14 cellular contexts compared by ENCODE assay signal in the genomic region with DNA sequence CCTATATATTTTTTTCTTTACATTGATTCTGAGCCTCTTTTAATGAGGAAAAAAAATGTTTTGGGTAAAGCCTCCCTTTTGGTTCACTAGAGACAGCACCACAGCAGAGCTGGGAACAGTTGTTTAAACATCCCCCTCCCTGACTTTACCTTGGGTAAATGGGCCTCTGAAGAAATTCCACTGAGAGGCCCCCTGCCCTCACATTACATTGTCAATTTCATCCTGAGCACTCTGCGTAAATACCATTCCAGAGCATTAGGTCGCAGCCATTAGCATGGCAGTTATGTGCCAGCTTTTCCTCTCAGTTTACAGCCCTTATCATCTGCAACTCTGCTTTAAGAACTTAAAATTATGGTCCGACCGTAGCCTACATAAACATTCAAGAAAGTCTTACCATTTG.
DNase-seq lines count a peak whose midpoint lies in the region; ATAC-seq, FAIRE-seq and TF ChIP-seq lines count a peak whose summit lies in the region.
"Had no signal": no experiment of that assay in that cellular context is flagged by ENCODE, and none has a peak within 500 bp of the region (broad histone marks: within the 10 kb centered on the region; RNA-seq: fewer than 3 reads in every experiment).

No MANE protein-coding gene starts in this region.

- no peak overlapping the region for H2AK5ac ChIP-seq in IMR-90 (ENCODE audit: low read depth, low read length)
- no peak overlapping the region for H2AK5ac ChIP-seq in H1 (ENCODE audit: low read depth, low read length)
- no peak overlapping the region for H2AK5ac ChIP-seq in mesendoderm (ENCODE audit: low read length)
- no peak overlapping the region for H2AK5ac ChIP-seq in neuronal stem cell (ENCODE audit: low read depth, low read length)

- H3K56ac ChIP-seq in IMR-90 (ENCODE audit: extremely low read depth, insufficient read depth, low read length) (no peak overlapping the region), H1 (replicated peaks; ENCODE audit: insufficient read length, low read depth, low read length) (no peak overlapping the region), mesendoderm (ENCODE audit: low read length) (no peak overlapping the region)

- H3K18ac ChIP-seq in IMR-90 (ENCODE audit: low read depth, low read length) = no peak overlapping the region
- H3K18ac ChIP-seq in H1 (ENCODE audit: extremely low read depth, low read length) = no peak overlapping the region
- no peak overlapping the region for H3K18ac ChIP-seq in mesendoderm (ENCODE audit: low read length)
- H3K18ac ChIP-seq in neuronal stem cell (ENCODE audit: low read length) = no peak overlapping the region

- H3K9ac ChIP-seq in IMR-90 (ENCODE audit: low read depth, low read length) (no peak overlapping the region), H1 (replicated peaks in 1 of 4; ENCODE audit: extremely low read depth in 1 of 4, low read depth in 3 of 4, low read length in 3 of 4) (no peak overlapping the region), mesendoderm (ENCODE audit: low read length) (no peak overlapping the region), neuronal stem cell (ENCODE audit: low read depth, low read length, poor library complexity) (no peak overlapping the region)

- H3K9me3 ChIP-seq in IMR-90 (ENCODE audit: control insufficient read depth, insufficient read depth, low read length) = peaks cover 1% of the 10 kb centered on the region
- H3K9me3 ChIP-seq in H1 (ENCODE audit: insufficient read depth in 2 of 2, low read depth in 1 of 2, low read length in 1 of 2) = no peaks in the 10 kb centered on the region
- H3K9me3 ChIP-seq in neuronal stem cell (replicated peaks in 1 of 2; ENCODE audit: control insufficient read depth in 2 of 2, insufficient read depth in 1 of 2, low read depth in 1 of 2, low read length in 2 of 2) = no peaks in the 10 kb centered on the region
- H3K9me3 ChIP-seq: HAP-1 had no signal

- CTCF ChIA-PET in IMR-90 (lab: Yijun Ruan, JAX) (no interaction called here), H1 (lab: Charles Lee; ENCODE audit: partially characterized antibody) (interaction anchor here (0.9 to 2.2 kb wide), 8 partner anchors 9 to 148 kb away, joined by 3 to 10 read pairs (median 4); no protein-coding TSS in a partner anchor)

- no peak overlapping the region for H2BK12ac ChIP-seq in H1 (ENCODE audit: low read depth, low read length)
- no peak overlapping the region for H2BK12ac ChIP-seq in neuronal stem cell (ENCODE audit: low read length)

- TF ChIP-seq POLR2A in IMR-90 (IDR thresholded peaks at IDR 0.05; ENCODE audit: low read depth, low read length) = no peak
- TF ChIP-seq POLR2A in H1 (IDR thresholded peaks at IDR 0.05; ENCODE audit: control extremely low read depth in 1 of 2, low read depth in 2 of 2, low read length in 2 of 2) = no peak

- in situ Hi-C loops in IMR-90 (cut with MboI; ENCODE audit: low sequenced_read_pairs) = no loop called here
- in situ Hi-C loops in brain microvascular endothelial cell (cut with HindIII; ENCODE audit: low pct_ligation_motif_present, low sequenced_read_pairs) = no loop called here

- H2AK9ac ChIP-seq in IMR-90 (replicated peaks; ENCODE audit: low read depth, low read length, poor library complexity) = no peak overlapping the region

- no peak for TF ChIP-seq CTCF in IMR-90 (conservative IDR thresholded peaks at IDR 0.05; ENCODE audit: low read depth, low read length)
- no peak for TF ChIP-seq CTCF in H1 (IDR thresholded peaks at IDR 0.05; ENCODE audit: control extremely low read depth in 1 of 3, insufficient read depth in 1 of 3, low read depth in 1 of 3, low read length in 3 of 3)
- no peak for TF ChIP-seq CTCF in brain microvascular endothelial cell (IDR thresholded peaks at IDR 0.05; ENCODE audit: low read depth, low read length, missing control alignments)

- peak overlapping the region; percentile 10 for H2AFZ ChIP-seq in IMR-90 (replicated peaks; ENCODE audit: low read length, poor library complexity)
- no peak overlapping the region for H2AFZ ChIP-seq in H1 (ENCODE audit: low read length)
- no peak overlapping the region for H2AFZ ChIP-seq in neuronal stem cell (ENCODE audit: low read length)

- H2BK5ac ChIP-seq in IMR-90 (ENCODE audit: low read depth, low read length, poor library complexity, severe bottlenecking) (no peak overlapping the region), H1 (ENCODE audit: low read depth, low read length) (no peak overlapping the region; the same call in 1 of the 2 replicates), mesendoderm (ENCODE audit: low read length) (no peak overlapping the region), neuronal stem cell (ENCODE audit: low read length) (no peak overlapping the region)

- no peaks in the 10 kb centered on the region for H3K23me2 ChIP-seq in H1 (ENCODE audit: low read depth, low read length)

- H4K5ac ChIP-seq in IMR-90 (ENCODE audit: low read depth, low read length) (no peak overlapping the region), H1 (ENCODE audit: insufficient read length, low read depth, low read length) (no peak overlapping the region), mesendoderm (ENCODE audit: low read length) (no peak overlapping the region)

- H4K20me1 ChIP-seq in IMR-90 (ENCODE audit: insufficient read depth, low read length) = no peaks in the 10 kb centered on the region
- no peaks in the 10 kb centered on the region for H4K20me1 ChIP-seq in H1 (replicated peaks in 1 of 2; ENCODE audit: control insufficient read depth in 1 of 2, insufficient read depth in 2 of 2, low read length in 2 of 2)

- H2BK20ac ChIP-seq in IMR-90 (ENCODE audit: low read depth, low read length) = no peak overlapping the region
- no peak overlapping the region for H2BK20ac ChIP-seq in H1 (ENCODE audit: low read length)

- H3K79me2 ChIP-seq in H1 (ENCODE audit: control insufficient read depth in 1 of 2, insufficient read depth in 2 of 2, low read length in 2 of 2) (no peaks in the 10 kb centered on the region), mesendoderm (ENCODE audit: control insufficient read depth, insufficient read depth, low read length) (no peaks in the 10 kb centered on the region)

- no peaks in the 10 kb centered on the region for H3K9me1 ChIP-seq in IMR-90 (ENCODE audit: insufficient read depth, low read length)

- no peaks in the 10 kb centered on the region for H3K36me3 ChIP-seq in IMR-90 (ENCODE audit: control insufficient read depth, insufficient read depth, low read length)
- H3K36me3 ChIP-seq in H1 (ENCODE audit: control insufficient read depth in 2 of 4, insufficient read depth in 4 of 4, low read length in 3 of 4) = no peaks in the 10 kb centered on the region
- H3K36me3 ChIP-seq in mesendoderm (ENCODE audit: control insufficient read depth, insufficient read depth, low read length) = no peaks in the 10 kb centered on the region
- no peaks in the 10 kb centered on the region for H3K36me3 ChIP-seq in neuronal stem cell (replicated peaks in 1 of 2; ENCODE audit: control insufficient read depth in 2 of 2, insufficient read depth in 2 of 2, low read length in 2 of 2)
- no peaks in the 10 kb centered on the region for H3K36me3 ChIP-seq in brain microvascular endothelial cell (replicated peaks)
- H3K36me3 ChIP-seq: HAP-1 had no signal

- no peak overlapping the region for H3K23ac ChIP-seq in IMR-90 (ENCODE audit: low read depth, low read length)
- H3K23ac ChIP-seq in H1 (ENCODE audit: insufficient read length) = no peak overlapping the region
- H3K23ac ChIP-seq in mesendoderm (ENCODE audit: low read length) = no peak overlapping the region
- H3K23ac ChIP-seq in neuronal stem cell (ENCODE audit: low read depth, low read length, poor library complexity) = no peak overlapping the region

- no peak overlapping the region for H2BK120ac ChIP-seq in IMR-90 (ENCODE audit: low read depth, low read length)
- peak overlapping the region; percentile 12 for H2BK120ac ChIP-seq in H1 (replicated peaks; ENCODE audit: low read depth, low read length)
- H2BK120ac ChIP-seq in mesendoderm (ENCODE audit: low read depth, low read length) = no peak overlapping the region
- no peak overlapping the region for H2BK120ac ChIP-seq in neuronal stem cell (ENCODE audit: low read depth, low read length)

- H3K4ac ChIP-seq in IMR-90 (ENCODE audit: low read depth, low read length) (no peak overlapping the region), H1 (replicated peaks; ENCODE audit: insufficient read length, low read depth, low read length) (no peak overlapping the region), mesendoderm (ENCODE audit: low read depth, low read length) (no peak overlapping the region), neuronal stem cell (ENCODE audit: low read length) (no peak overlapping the region)

- H3K4me3 ChIP-seq in IMR-90 (ENCODE audit: insufficient read depth, low read depth, low read length) = no peak overlapping the region
- H3K4me3 ChIP-seq in H1 (ENCODE audit: extremely low read depth in 1 of 4, insufficient read depth in 2 of 4, low read depth in 3 of 4, low read length in 4 of 4) = no peak overlapping the region
- H3K4me3 ChIP-seq in mesendoderm (ENCODE audit: low read length) = no peak overlapping the region
- no peak overlapping the region for H3K4me3 ChIP-seq in neuronal stem cell (ENCODE audit: low read length in 2 of 2)
- H3K4me3 ChIP-seq in brain microvascular endothelial cell (ENCODE audit: low read depth, low read length) = no peak overlapping the region
- H3K4me3 ChIP-seq: HAP-1 had no signal

- WGBS in IMR-90 (ENCODE audit: extremely low coverage in 2 of 2, insufficient read length in 1 of 2), 2 experiments = 29% methylated on average over 2 of the region's 4 CpGs; no CpG with 5 or more reads in 1 of the 2 experiments
- 86% methylated on average over 4 of the region's 4 CpGs; no CpG with 5 or more reads in 1 of the 2 experiments for WGBS in H1 (ENCODE audit: extremely low coverage in 1 of 2, insufficient coverage in 1 of 2, insufficient read length in 1 of 2, insufficient replicate concordance in 2 of 2, low coverage in 1 of 2, low lambda C conversion rate in 2 of 2, missing lambda C conversion rate in 1 of 2), 2 experiments
- no CpG with 5 or more reads among the region's 4 CpGs for WGBS in mesendoderm (ENCODE audit: extremely low coverage, insufficient coverage, low lambda C conversion rate)
- no CpG with 5 or more reads among the region's 4 CpGs for WGBS in neuronal stem cell (ENCODE audit: extremely low coverage in 2 of 2, insufficient read length in 2 of 2, insufficient replicate concordance in 1 of 2), 2 donors

- H3K27me3 ChIP-seq in IMR-90 (ENCODE audit: control insufficient read depth, insufficient read depth, low read length) (no peaks in the 10 kb centered on the region), H1 (replicated peaks in 1 of 4; ENCODE audit: control insufficient read depth in 3 of 4, extremely low read depth in 1 of 4, insufficient read depth in 3 of 4, low read length in 3 of 4) (no peaks in the 10 kb centered on the region), mesendoderm (ENCODE audit: insufficient read depth, low read length, poor library complexity) (no peaks in the 10 kb centered on the region), neuronal stem cell (ENCODE audit: control insufficient read depth in 3 of 3, insufficient read depth in 3 of 3, low read depth in 1 of 3, low read length in 3 of 3) (no peaks in the 10 kb centered on the region), brain microvascular endothelial cell (replicated peaks) (no peaks in the 10 kb centered on the region)

- H4K91ac ChIP-seq in IMR-90 (ENCODE audit: insufficient read depth, low read depth, low read length) = no peak overlapping the region
- H4K91ac ChIP-seq in H1 (replicated peaks; ENCODE audit: insufficient read length, low read length) = no peak overlapping the region
- H4K91ac ChIP-seq in neuronal stem cell (ENCODE audit: low read depth, low read length, poor library complexity) = no peak overlapping the region

- BruUV-seq in IMR-90 (replicated peaks; lab: Mats Ljungman, UMichigan) = no TSS peak

- POLR2A ChIA-PET in IMR-90 (lab: Charles Lee; ENCODE audit: unreplicated experiment) = no interaction called here
- POLR2A ChIA-PET in H1 (lab: Charles Lee; ENCODE audit: partially characterized antibody) = interaction anchor here (0.9 kb wide), 1 partner anchor 11 kb away, joined by 3 read pairs; no protein-coding TSS in a partner anchor

- dilution Hi-C loops in IMR-90 (cut with HindIII; ENCODE audit: low sequenced_read_pairs, unreplicated experiment) = no loop called here

- intact Hi-C loops in IMR-90 (cut with micrococcal nuclease) = no loop called here

- DNase-seq in IMR-90 (no peak), H1 (ENCODE audit: low read depth in 1 of 2, low spot score in 2 of 2) (no peak), mesendoderm (peak; percentile 31), neuronal stem cell (ENCODE audit: low spot score) (no peak), brain microvascular endothelial cell (no peak)
- no peak for DNase-seq in activated CD4-positive, alpha-beta T cell treated with anti-CD3 and anti-CD28 coated beads, Interleukin-2, amount 50 U/mL, for 1 hour
- no peak for DNase-seq in activated CD8-positive, alpha-beta memory T cell treated with anti-CD3 and anti-CD28 coated beads, Interleukin-2, amount 50 U/mL, for 48 hours
- DNase-seq: Calu3; CD4-positive, alpha-beta T cell; DMS 273 treated with DMSO at 0.1 percent for 48 hours had no signal

- no peak for TF ChIP-seq RAD21 in IMR-90 (IDR thresholded peaks at IDR 0.05; ENCODE audit: low read length)
- no peak for TF ChIP-seq RAD21 in H1 (IDR thresholded peaks at IDR 0.05 in 1 of 2, conservative IDR thresholded peaks at IDR 0.05 in 1 of 2; ENCODE audit: low read depth in 2 of 2, low read length in 2 of 2)

- TF ChIP-seq EP300 in H1 (IDR thresholded peaks at IDR 0.05; ENCODE audit: borderline replicate concordance in 1 of 2, low read depth in 2 of 2, low read length in 2 of 2) = no peak

- H4K8ac ChIP-seq in IMR-90 (ENCODE audit: low read depth in 2 of 2, low read length in 2 of 2) (no peak overlapping the region), H1 (ENCODE audit: extremely low read depth, insufficient read depth, low read length) (no peak overlapping the region), mesendoderm (ENCODE audit: low read depth, low read length) (no peak overlapping the region), neuronal stem cell (ENCODE audit: low read depth, low read length) (no peak overlapping the region)

- no peaks in the 10 kb centered on the region for H3K4me1 ChIP-seq in IMR-90 (ENCODE audit: control insufficient read depth, insufficient read depth, low read length)
- H3K4me1 ChIP-seq in H1 (replicated peaks in 1 of 4; ENCODE audit: control insufficient read depth in 3 of 4, insufficient read depth in 4 of 4, low read length in 3 of 4) = peaks cover 0 to 7% (median 0%) of the 10 kb centered on the region in 4 experiments; a peak in 4 of 7 replicates
- H3K4me1 ChIP-seq in mesendoderm (ENCODE audit: control insufficient read depth, low read depth, low read length) = no peaks in the 10 kb centered on the region
- peaks cover 0 to 10% of the 10 kb centered on the region in 2 donors for H3K4me1 ChIP-seq in neuronal stem cell (ENCODE audit: control insufficient read depth in 2 of 2, insufficient read depth in 1 of 2, low read depth in 1 of 2, low read length in 2 of 2)
- H3K4me1 ChIP-seq: HAP-1 had no signal

- ATAC-seq in IMR-90 (ENCODE audit: low read depth) = no peak
- ATAC-seq: HepG2 had no signal

- no peak for FAIRE-seq in H1 (lab: Jason Lieb, UNC)
- FAIRE-seq: A204.1, HepG2, HTR-8/SVneo had no signal

- H3K79me1 ChIP-seq in IMR-90 (ENCODE audit: low read depth in 1 of 2, low read length in 2 of 2) (no peaks in the 10 kb centered on the region), H1 (ENCODE audit: low read depth, low read length) (no peaks in the 10 kb centered on the region), mesendoderm (ENCODE audit: low read length) (no peaks in the 10 kb centered on the region), neuronal stem cell (ENCODE audit: low read depth, low read length) (no peaks in the 10 kb centered on the region)

- H3K4me2 ChIP-seq in IMR-90 (ENCODE audit: low read depth, low read length) (no peak overlapping the region), H1 (ENCODE audit: insufficient read depth in 1 of 2, low read depth in 2 of 2, low read length in 2 of 2) (no peak overlapping the region; a peak in 1 of 4 replicates), mesendoderm (ENCODE audit: low read length) (no peak overlapping the region), neuronal stem cell (ENCODE audit: insufficient read depth, low read length, poor library complexity, severe bottlenecking) (no peak overlapping the region)

- H2BK15ac ChIP-seq in IMR-90 (ENCODE audit: low read depth, low read length) (no peak overlapping the region), H1 (ENCODE audit: low read length) (no peak overlapping the region), mesendoderm (replicated peaks; ENCODE audit: low read depth) (no peak overlapping the region), neuronal stem cell (ENCODE audit: low read length) (no peak overlapping the region)

- H3K27ac ChIP-seq in IMR-90 (ENCODE audit: insufficient read depth, low read length) (no peak overlapping the region), H1 (ENCODE audit: low read depth, low read length) (no peak overlapping the region), mesendoderm (ENCODE audit: low read depth, low read length) (no peak overlapping the region), neuronal stem cell (replicated peaks; ENCODE audit: low read length) (no peak overlapping the region), brain microvascular endothelial cell (no peak overlapping the region)

- H3K14ac ChIP-seq in IMR-90 (replicated peaks; ENCODE audit: low read depth, low read length) = no peak overlapping the region
- no peak overlapping the region for H3K14ac ChIP-seq in H1 (ENCODE audit: insufficient read length)
- no peak overlapping the region for H3K14ac ChIP-seq in neuronal stem cell (ENCODE audit: low read length)
